In the genomic region with DNA sequence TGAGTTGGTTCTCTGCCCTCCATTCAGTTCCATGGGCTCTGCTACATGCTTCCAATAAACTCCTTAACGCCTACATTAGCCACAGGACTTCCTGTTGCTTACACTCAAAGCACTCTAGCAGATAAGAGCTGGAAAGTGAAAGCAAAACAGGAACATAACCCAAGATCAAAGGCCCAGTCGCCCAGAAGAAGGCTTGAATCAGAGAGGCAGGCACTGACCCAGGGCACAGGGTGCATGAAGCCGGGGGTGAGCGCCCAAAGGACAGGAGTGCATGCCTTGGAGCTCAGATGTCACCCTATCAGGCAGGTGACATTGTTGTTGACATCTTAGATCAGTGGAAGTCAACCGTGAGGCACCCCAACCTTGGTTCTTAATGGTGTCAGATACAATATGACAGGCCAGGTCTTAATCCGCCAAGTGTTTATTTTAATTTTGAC, we compare ENCODE assay signal across 9 cellular contexts.
DNase-seq lines count a peak whose midpoint lies in the region; ATAC-seq, FAIRE-seq and TF ChIP-seq lines count a peak whose summit lies in the region.
"Had no signal": no experiment of that assay in that cellular context is flagged by ENCODE, and none has a peak within 500 bp of the region (broad histone marks: within the 10 kb centered on the region; RNA-seq: fewer than 3 reads in every experiment).

No MANE protein-coding gene starts in this region.

- no peak for TF ChIP-seq RAD21 in K562 (CRISPR knock-in tag; conservative IDR thresholded peaks at IDR 0.05 in 1 of 2, IDR thresholded peaks at IDR 0.05 in 1 of 2)

- in situ Hi-C loops in K562 (cut with MboI), result no loop called here

- H3K4me1 ChIP-seq in K562 (replicated peaks in 1 of 2; ENCODE audit: control insufficient read depth in 2 of 2, insufficient read depth in 2 of 2, low read length in 2 of 2) (peaks cover 0 to 3% of the 10 kb centered on the region in 2 experiments; a peak in 1 of 5 replicates), spleen (peaks cover 4 to 50% (median 26%) of the 10 kb centered on the region in 6 donors)

- no peaks in the 10 kb centered on the region for H3K9me3 Mint-ChIP-seq in T-cell

- intact Hi-C loops in K562 (cut with micrococcal nuclease), result no loop called here
- intact Hi-C loops in spleen (cut with DNase I; ENCODE audit: low total_unique reads), result no loop called here

- POLR2A ChIA-PET in T-cell (lab: Charles Lee) (interaction anchor here in 1 of 2 donors (0.6 kb wide), 2 partner anchors 1076 to 1083 kb away, joined by 4 to 5 read pairs; no protein-coding TSS in a partner anchor), K562 (lab: Yijun Ruan, JAX) (interaction anchor here (1.6 kb wide), 1 partner anchor 13 kb away, joined by 3 read pairs; no protein-coding TSS in a partner anchor)

- BruUV-seq in K562 (replicated peaks; lab: Mats Ljungman, UMichigan), result no TSS peak

- no peaks in the 10 kb centered on the region for H3K27me3 Mint-ChIP-seq in T-cell

- CTCF ChIA-PET in T-cell (lab: Charles Lee) (interaction anchor here (0.6 to 1.3 kb wide), 6 partner anchors 36 to 1065 kb away, joined by 3 to 6 read pairs (median 4); no protein-coding TSS in a partner anchor), K562 (lab: Yijun Ruan, JAX; ENCODE audit: low intra/inter-chr PET ratio) (no interaction called here)

- DNase-seq in AML-193 (lab: John Stamatoyannopoulos, UW) (peak; percentile 67 to 75), GM19239 (ENCODE audit: insufficient read length, low spot score) (peak; percentile 64), T-cell (peak in 33 of 34 experiments; percentile 26 to 69 (median 44)), K562 (ENCODE audit: extremely low read depth in 1 of 4, low spot score in 3 of 4) (peak in 2 of 4 experiments; percentile 20 to 27), spleen (peak; percentile 82), NCI-H146 (lab: John Stamatoyannopoulos, UW) (no peak), SHP77 treated with DMSO at 0.1 percent for 48 hours (lab: John Stamatoyannopoulos, UW) (no peak)

- H3K9me3 ChIP-seq in K562 (replicated peaks; ENCODE audit: control insufficient read depth, insufficient read depth, low read depth, low read length) (no peaks in the 10 kb centered on the region), spleen (peaks cover 0 to 5% (median 0%) of the 10 kb centered on the region in 8 donors)

- H3K4me2 ChIP-seq in K562 (ENCODE audit: insufficient read depth, low read length), result peak overlapping the region; percentile 68

- H3K4me3 Mint-ChIP-seq in T-cell, result peak overlapping the region; percentile 45 to 78 (median 67)

- TF ChIP-seq CTCF in K562 (IDR thresholded peaks at IDR 0.05 in 2 of 3, conservative IDR thresholded peaks at IDR 0.05 in 1 of 3; ENCODE audit: insufficient read depth in 2 of 3, low read depth in 1 of 3, low read length in 3 of 3), result no peak
- TF ChIP-seq CTCF in spleen (IDR thresholded peaks at IDR 0.05 in 8 of 11, conservative IDR thresholded peaks at IDR 0.05 in 3 of 11), result no peak

- H3K36me3 ChIP-seq in K562 (ENCODE audit: control insufficient read depth, insufficient read depth, low read length), result no peaks in the 10 kb centered on the region
- H3K36me3 ChIP-seq in spleen, result no peaks in the 10 kb centered on the region

- FAIRE-seq in GM19239 (lab: Jason Lieb, UNC), result peak; percentile 88
- peak; percentile 48 for FAIRE-seq in K562 (lab: Jason Lieb, UNC)

- H4K20me1 ChIP-seq in K562 (replicated peaks; ENCODE audit: control insufficient read depth, insufficient read depth, low read length), result no peaks in the 10 kb centered on the region

- H3K9ac ChIP-seq in K562 (ENCODE audit: insufficient read depth in 1 of 2, low read depth in 2 of 2, low read length in 2 of 2), result no peak overlapping the region

- H3K27me3 ChIP-seq in K562 (ENCODE audit: control insufficient read depth in 2 of 2, insufficient read depth in 2 of 2, low read length in 2 of 2), result peaks cover 2 to 18% of the 10 kb centered on the region in 2 experiments; a peak in 4 of 5 replicates
- H3K27me3 ChIP-seq in spleen (replicated peaks in 1 of 7), result no peaks in the 10 kb centered on the region

- peaks cover 3% of the 10 kb centered on the region for H3K36me3 Mint-ChIP-seq in T-cell

- no peaks in the 10 kb centered on the region for H3K9me1 ChIP-seq in K562 (ENCODE audit: control insufficient read depth, insufficient read depth, low read length)

- H2AFZ ChIP-seq in K562 (ENCODE audit: low read depth, low read length), result peak overlapping the region; percentile 70; the same call in 1 of the 2 replicates

- 13% methylated on average over 6 of the region's 6 CpGs for WGBS in K562 (ENCODE audit: insufficient coverage, low coverage, missing lambda C conversion rate)
- WGBS in spleen, 5 donors, result 30 to 31% (median 31%) methylated on average over 6 of the region's 6 CpGs

- H3K4me3 ChIP-seq in K562, result no peak overlapping the region
- peak overlapping the region in 1 of 8 donors; percentile 28 for H3K4me3 ChIP-seq in spleen
- H3K4me3 ChIP-seq: skin epidermis had no signal

- ATAC-seq in HG03439 (IDR thresholded peaks at IDR 0.05; ENCODE audit: unreplicated experiment) (peak; percentile 68), T-cell (replicated peaks in 1 of 4) (peak; percentile 89 to 95 (median 92)), K562 (peak; percentile 82)

- TF ChIP-seq POLR2A in K562 (conservative IDR thresholded peaks at IDR 0.05) (no peak), spleen (IDR thresholded peaks at IDR 0.05) (no peak)

- H3K79me2 ChIP-seq in K562 (ENCODE audit: control insufficient read depth, insufficient read depth, low read length), result no peaks in the 10 kb centered on the region

- H3K27ac Mint-ChIP-seq in T-cell, result peak overlapping the region; percentile 92 to 98

- H3K4me1 Mint-ChIP-seq in T-cell, result peaks cover 83 to 85% (median 85%) of the 10 kb centered on the region in 3 donors

- H3K27ac ChIP-seq in K562 (ENCODE audit: extremely low read depth, low read depth, low read length) (no peak overlapping the region), spleen (peak overlapping the region; percentile 48 to 80 (median 68))

- no peak for TF ChIP-seq EP300 in K562 (IDR thresholded peaks at IDR 0.05; ENCODE audit: low read length)

TF ChIP-seq in K562, 482 proteins besides CTCF, POLR2A, EP300 and RAD21 (continues in another document):
- TF ChIP-seq, protein P1, sequence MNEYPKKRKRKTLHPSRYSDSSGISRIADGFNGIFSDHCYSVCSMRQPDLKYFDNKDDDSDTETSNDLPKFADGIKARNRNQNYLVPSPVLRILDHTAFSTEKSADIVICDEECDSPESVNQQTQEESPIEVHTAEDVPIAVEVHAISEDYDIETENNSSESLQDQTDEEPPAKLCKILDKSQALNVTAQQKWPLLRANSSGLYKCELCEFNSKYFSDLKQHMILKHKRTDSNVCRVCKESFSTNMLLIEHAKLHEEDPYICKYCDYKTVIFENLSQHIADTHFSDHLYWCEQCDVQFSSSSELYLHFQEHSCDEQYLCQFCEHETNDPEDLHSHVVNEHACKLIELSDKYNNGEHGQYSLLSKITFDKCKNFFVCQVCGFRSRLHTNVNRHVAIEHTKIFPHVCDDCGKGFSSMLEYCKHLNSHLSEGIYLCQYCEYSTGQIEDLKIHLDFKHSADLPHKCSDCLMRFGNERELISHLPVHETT (CRISPR knock-in tag; conservative IDR thresholded peaks at IDR 0.05 in 1 of 2, IDR thresholded peaks at IDR 0.05 in 1 of 2), result peak in 1 of 2 experiments; percentile 59; a peak in 1 of 4 replicates
- no peak for TF ChIP-seq STAT5B (CRISPR knock-in tag; IDR thresholded peaks at IDR 0.05)
- TF ChIP-seq PRPF4 (IDR thresholded peaks at IDR 0.05; ENCODE audit: insufficient read depth, low read depth, low read length, poor library complexity, severe bottlenecking), result no peak
- TF ChIP-seq, protein P2, sequence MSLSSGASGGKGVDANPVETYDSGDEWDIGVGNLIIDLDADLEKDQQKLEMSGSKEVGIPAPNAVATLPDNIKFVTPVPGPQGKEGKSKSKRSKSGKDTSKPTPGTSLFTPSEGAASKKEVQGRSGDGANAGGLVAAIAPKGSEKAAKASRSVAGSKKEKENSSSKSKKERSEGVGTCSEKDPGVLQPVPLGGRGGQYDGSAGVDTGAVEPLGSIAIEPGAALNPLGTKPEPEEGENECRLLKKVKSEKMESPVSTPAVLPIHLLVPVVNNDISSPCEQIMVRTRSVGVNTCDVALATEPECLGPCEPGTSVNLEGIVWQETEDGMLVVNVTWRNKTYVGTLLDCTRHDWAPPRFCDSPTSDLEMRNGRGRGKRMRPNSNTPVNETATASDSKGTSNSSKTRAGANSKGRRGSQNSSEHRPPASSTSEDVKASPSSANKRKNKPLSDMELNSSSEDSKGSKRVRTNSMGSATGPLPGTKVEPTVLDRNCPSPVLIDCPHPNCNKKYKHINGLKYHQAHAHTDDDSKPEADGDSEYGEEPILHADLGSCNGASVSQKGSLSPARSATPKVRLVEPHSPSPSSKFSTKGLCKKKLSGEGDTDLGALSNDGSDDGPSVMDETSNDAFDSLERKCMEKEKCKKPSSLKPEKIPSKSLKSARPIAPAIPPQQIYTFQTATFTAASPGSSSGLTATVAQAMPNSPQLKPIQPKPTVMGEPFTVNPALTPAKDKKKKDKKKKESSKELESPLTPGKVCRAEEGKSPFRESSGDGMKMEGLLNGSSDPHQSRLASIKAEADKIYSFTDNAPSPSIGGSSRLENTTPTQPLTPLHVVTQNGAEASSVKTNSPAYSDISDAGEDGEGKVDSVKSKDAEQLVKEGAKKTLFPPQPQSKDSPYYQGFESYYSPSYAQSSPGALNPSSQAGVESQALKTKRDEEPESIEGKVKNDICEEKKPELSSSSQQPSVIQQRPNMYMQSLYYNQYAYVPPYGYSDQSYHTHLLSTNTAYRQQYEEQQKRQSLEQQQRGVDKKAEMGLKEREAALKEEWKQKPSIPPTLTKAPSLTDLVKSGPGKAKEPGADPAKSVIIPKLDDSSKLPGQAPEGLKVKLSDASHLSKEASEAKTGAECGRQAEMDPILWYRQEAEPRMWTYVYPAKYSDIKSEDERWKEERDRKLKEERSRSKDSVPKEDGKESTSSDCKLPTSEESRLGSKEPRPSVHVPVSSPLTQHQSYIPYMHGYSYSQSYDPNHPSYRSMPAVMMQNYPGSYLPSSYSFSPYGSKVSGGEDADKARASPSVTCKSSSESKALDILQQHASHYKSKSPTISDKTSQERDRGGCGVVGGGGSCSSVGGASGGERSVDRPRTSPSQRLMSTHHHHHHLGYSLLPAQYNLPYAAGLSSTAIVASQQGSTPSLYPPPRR (CRISPR knock-in tag; IDR thresholded peaks at IDR 0.05; ENCODE audit: borderline replicate concordance), result no peak
- 0 out of 4 replicates have a peak, but pooled peaks of 1 of the 2 experiments have one; percentile 43 for TF ChIP-seq TEAD1 (CRISPR knock-in tag; IDR thresholded peaks at IDR 0.05)
- TF ChIP-seq LEF1 (IDR thresholded peaks at IDR 0.05), result peak; percentile 92
- no peak for TF ChIP-seq ZNF174 (CRISPR knock-in tag; IDR thresholded peaks at IDR 0.05)
- TF ChIP-seq EHMT2 (IDR thresholded peaks at IDR 0.05), result peak; percentile 74; the same call in 1 of the 2 replicates
- TF ChIP-seq ATF1 (CRISPR knock-in tag; IDR thresholded peaks at IDR 0.05), result no peak
- TF ChIP-seq ATF1 (tag; IDR thresholded peaks at IDR 0.05), result peak; percentile 18; the same call in 1 of the 2 replicates
- TF ChIP-seq GABPB1 (CRISPR knock-in tag; IDR thresholded peaks at IDR 0.05), result peak; percentile 17; the same call in 1 of the 2 replicates
- TF ChIP-seq HDGF (IDR thresholded peaks at IDR 0.05), result no peak
- no peak for TF ChIP-seq SMARCA5 (IDR thresholded peaks at IDR 0.05)

Comparison
In these comparisons a context has a peak if more than half of its experiments do, and no peak if none do; other contexts are left out.
1. DNase-seq: peak in AML-193 (2 of 2), GM19239 (single experiment), T-cell (33 of 34) and spleen (single experiment); none in NCI-H146 (single experiment) and SHP77 treated with DMSO at 0.1 percent for 48 hours (single experiment).
2. Peak in every context shown above with its lines, with median percentiles within 50 percentile points of each other: ATAC-seq.